Comparison of ENCODE assay signal across 17 cellular contexts in the genomic region with DNA sequence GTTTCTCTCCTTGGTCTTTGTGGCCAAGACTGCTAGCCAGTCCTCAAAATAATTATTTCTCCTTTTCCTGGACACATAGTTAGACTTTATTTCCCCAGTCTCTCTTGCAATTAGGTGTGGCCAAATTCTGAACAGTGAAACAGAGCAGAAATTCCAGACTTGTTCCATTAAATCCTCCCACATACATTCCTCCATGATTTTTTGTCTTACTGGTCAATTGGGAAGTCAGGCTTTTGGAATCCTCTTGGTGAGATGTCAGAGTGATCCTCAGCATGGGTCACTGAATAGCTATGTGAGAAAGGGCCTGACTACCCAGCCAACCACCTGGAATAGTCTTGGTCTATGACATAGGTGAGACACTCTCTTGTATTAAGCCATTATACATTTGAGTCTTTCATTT.
A peak's percentile ranks its signal among the peaks of the same experiment; 100 is the strongest.
DNase-seq lines count a peak whose midpoint lies in the region; TF ChIP-seq lines count a peak whose summit lies in the region.
"Had no signal": no experiment of that assay in that cellular context is flagged by ENCODE, and none has a peak within 500 bp of the region (broad histone marks: within the 10 kb centered on the region; RNA-seq: fewer than 3 reads in every experiment).

No MANE protein-coding gene starts in this region.

- DNase-seq in HS-5 (ENCODE audit: low read depth): peak; percentile 65
- DNase-seq in MCF 10A (ENCODE audit: unreplicated experiment): no peak
- DNase-seq in iris pigment epithelial cell (ENCODE audit: low read depth): peak; percentile 68
- DNase-seq in uterus: peak in 1 of 2 donors; percentile 18
- no peak for DNase-seq in NCI-H1436 (lab: John Stamatoyannopoulos, UW)
- DNase-seq in glutamatergic neuron: no peak
- no peak for DNase-seq in NCI-H1048 (lab: John Stamatoyannopoulos, UW)
- DNase-seq: activated gamma-delta T cell; GF-D8; left colon; naive thymus-derived CD4-positive, alpha-beta T cell; NCI-H1092 treated with DMSO at 0.1 percent for 48 hours; NCI-H2227 treated with DMSO at 0.1 percent for 48 hours; stimulated activated CD4-positive, alpha-beta T cell treated with anti-CD3 and anti-CD28 coated beads, Interleukin-1b, Interleukin-23, amount 100 ng/mL, for 48 hours; SW 1271; transverse colon had no signal

- no peaks in the 10 kb centered on the region for H3K36me3 ChIP-seq in uterus
- H3K36me3 ChIP-seq: transverse colon had no signal

- H3K27me3 Mint-ChIP-seq in MCF 10A (ENCODE audit: insufficient read depth, unreplicated experiment) (no peaks in the 10 kb centered on the region), glutamatergic neuron (ENCODE audit: unreplicated experiment) (no peaks in the 10 kb centered on the region)
- H3K27me3 Mint-ChIP-seq: brain had no signal

- H3K27ac Mint-ChIP-seq in MCF 10A (ENCODE audit: low read depth, unreplicated experiment): peak overlapping the region; percentile 3
- H3K27ac Mint-ChIP-seq in glutamatergic neuron (ENCODE audit: unreplicated experiment): no peak overlapping the region
- H3K27ac Mint-ChIP-seq: naive thymus-derived CD4-positive, alpha-beta T cell had no signal

- no peak overlapping the region for H3K4me3 Mint-ChIP-seq in MCF 10A (ENCODE audit: unreplicated experiment)
- no peak overlapping the region for H3K4me3 Mint-ChIP-seq in glutamatergic neuron (ENCODE audit: unreplicated experiment)
- H3K4me3 Mint-ChIP-seq: brain; naive thymus-derived CD4-positive, alpha-beta T cell had no signal

- H3K4me1 Mint-ChIP-seq in MCF 10A (ENCODE audit: insufficient read depth, unreplicated experiment) (peaks cover 25% of the 10 kb centered on the region), glutamatergic neuron (ENCODE audit: low read depth, unreplicated experiment) (no peaks in the 10 kb centered on the region)
- H3K4me1 Mint-ChIP-seq: naive thymus-derived CD4-positive, alpha-beta T cell had no signal

- POLR2A ChIA-PET in MCF 10A (lab: Yijun Ruan, JAX): interaction anchor here (1.5 kb wide), 1 partner anchor 13 kb away, joined by 13 read pairs; no protein-coding TSS in a partner anchor

- CTCF ChIA-PET in MCF 10A (lab: Yijun Ruan, JAX): interaction anchor here (1.4 to 1.6 kb wide), 2 partner anchors 14 to 27 kb away, joined by 3 to 5 read pairs; no protein-coding TSS in a partner anchor

- intact Hi-C loops in MCF 10A (cut with micrococcal nuclease) (no loop called here), uterus (cut with DNase I; ENCODE audit: low total_unique reads) (no loop called here)

- H3K36me3 Mint-ChIP-seq in MCF 10A (ENCODE audit: insufficient read depth, unreplicated experiment) (no peaks in the 10 kb centered on the region), glutamatergic neuron (ENCODE audit: unreplicated experiment) (no peaks in the 10 kb centered on the region)
- H3K36me3 Mint-ChIP-seq: brain; naive thymus-derived CD4-positive, alpha-beta T cell had no signal

- H3K9me3 ChIP-seq in uterus: no peaks in the 10 kb centered on the region
- H3K9me3 ChIP-seq: transverse colon had no signal

- no TSS peak for BruUV-seq in MCF 10A (replicated peaks; lab: Mats Ljungman, UMichigan)

- H3K4me3 ChIP-seq in uterus: no peak overlapping the region
- H3K4me3 ChIP-seq: transverse colon had no signal

- peaks cover 0 to 10% of the 10 kb centered on the region in 2 donors for H3K4me1 ChIP-seq in uterus
- H3K4me1 ChIP-seq: transverse colon had no signal

- H3K27ac ChIP-seq in uterus: peak overlapping the region; percentile 70 to 72
- H3K27ac ChIP-seq: transverse colon had no signal

- TF ChIP-seq CTCF in MCF 10A (IDR thresholded peaks at IDR 0.05; ENCODE audit: unreplicated experiment): no peak
- TF ChIP-seq CTCF in uterus (IDR thresholded peaks at IDR 0.05): no peak
- TF ChIP-seq CTCF in glutamatergic neuron (IDR thresholded peaks at IDR 0.05; ENCODE audit: partially characterized antibody, unreplicated experiment): no peak

- no peaks in the 10 kb centered on the region for H3K27me3 ChIP-seq in uterus
- H3K27me3 ChIP-seq: transverse colon had no signal

- H3K9me3 Mint-ChIP-seq in MCF 10A (ENCODE audit: unreplicated experiment) (no peaks in the 10 kb centered on the region), glutamatergic neuron (ENCODE audit: unreplicated experiment) (no peaks in the 10 kb centered on the region)
- H3K9me3 Mint-ChIP-seq: naive thymus-derived CD4-positive, alpha-beta T cell had no signal

- no peak for TF ChIP-seq POLR2A in uterus (IDR thresholded peaks at IDR 0.05)

Comparison
In these comparisons a context has a peak if more than half of its experiments do, and no peak if none do; other contexts are left out.
1. DNase-seq: peak in HS-5 (single experiment) and iris pigment epithelial cell (single experiment); none in MCF 10A (single experiment), NCI-H1436 (single experiment), glutamatergic neuron (single experiment) and NCI-H1048 (single experiment).